25 cellular contexts compared by ENCODE assay signal in genomic region chr5:1371191-1371590, GRCh38.
"Had no signal": no experiment of that assay in that cellular context is flagged by ENCODE, and none has a peak within 500 bp of the region (broad histone marks: within the 10 kb centered on the region; RNA-seq: fewer than 3 reads in every experiment).

No MANE protein-coding gene starts in this region.

- H3K36me3 Mint-ChIP-seq: immature natural killer cell had no signal

- H3K27ac ChIP-seq: coronary artery, foreskin keratinocyte, left ventricle myocardium inferior, lower lobe of right lung, psoas muscle, right lobe of liver, stomach, thoracic aorta, transverse colon had no signal

- H3K36me3 ChIP-seq: left ventricle myocardium inferior, lower lobe of right lung, right lobe of liver, stomach, thoracic aorta, transverse colon had no signal

- H3K4me1 ChIP-seq: foreskin keratinocyte, left ventricle myocardium inferior, lower lobe of right lung, psoas muscle, right lobe of liver, stomach, transverse colon had no signal

- H3K9me3 Mint-ChIP-seq: endodermal cell, immature natural killer cell, nephron had no signal

- H3K4me3 Mint-ChIP-seq: endodermal cell, immature natural killer cell, nephron had no signal

- H3K4me3 ChIP-seq: coronary artery, left ventricle myocardium inferior, lower lobe of right lung, psoas muscle, right lobe of liver, stomach, thoracic aorta, transverse colon had no signal

- FAIRE-seq: endothelial cell of umbilical vein, keratinocyte had no signal

- ATAC-seq: foreskin keratinocyte, lower lobe of right lung, psoas muscle, right lobe of liver had no signal

- H3K9me3 ChIP-seq: left ventricle myocardium inferior, lower lobe of right lung, psoas muscle, right lobe of liver, stomach, thoracic aorta, transverse colon had no signal

- H3K27ac Mint-ChIP-seq: endodermal cell, nephron had no signal

- H3K4me1 Mint-ChIP-seq: endodermal cell, nephron had no signal

- DNase-seq: effector CD4-positive, alpha-beta T cell; endodermal cell; erythroblast; foreskin keratinocyte; immature natural killer cell; left ventricle myocardium inferior; lower lobe of right lung; mesenchymal stem cell; midbrain; occipital lobe; psoas muscle; retina; stimulated activated CD4-positive, alpha-beta T cell treated with anti-CD3 and anti-CD28 coated beads, Interleukin-15, amount 100 ng/mL, for 24 hours; stimulated activated CD4-positive, alpha-beta T cell treated with anti-CD3 and anti-CD28 coated beads, Interleukin-1b, Interleukin-23, amount 100 ng/mL, for 48 hours; stimulated activated CD4-positive, alpha-beta T cell treated with anti-CD3 and anti-CD28 coated beads, Interleukin-4, amount 100 ng/mL, for 24 hours; stimulated activated naive CD4-positive, alpha-beta T cell; stomach; substantia nigra; transverse colon had no signal
